ENCODE assay signal across 9 cellular contexts in the genomic region with DNA sequence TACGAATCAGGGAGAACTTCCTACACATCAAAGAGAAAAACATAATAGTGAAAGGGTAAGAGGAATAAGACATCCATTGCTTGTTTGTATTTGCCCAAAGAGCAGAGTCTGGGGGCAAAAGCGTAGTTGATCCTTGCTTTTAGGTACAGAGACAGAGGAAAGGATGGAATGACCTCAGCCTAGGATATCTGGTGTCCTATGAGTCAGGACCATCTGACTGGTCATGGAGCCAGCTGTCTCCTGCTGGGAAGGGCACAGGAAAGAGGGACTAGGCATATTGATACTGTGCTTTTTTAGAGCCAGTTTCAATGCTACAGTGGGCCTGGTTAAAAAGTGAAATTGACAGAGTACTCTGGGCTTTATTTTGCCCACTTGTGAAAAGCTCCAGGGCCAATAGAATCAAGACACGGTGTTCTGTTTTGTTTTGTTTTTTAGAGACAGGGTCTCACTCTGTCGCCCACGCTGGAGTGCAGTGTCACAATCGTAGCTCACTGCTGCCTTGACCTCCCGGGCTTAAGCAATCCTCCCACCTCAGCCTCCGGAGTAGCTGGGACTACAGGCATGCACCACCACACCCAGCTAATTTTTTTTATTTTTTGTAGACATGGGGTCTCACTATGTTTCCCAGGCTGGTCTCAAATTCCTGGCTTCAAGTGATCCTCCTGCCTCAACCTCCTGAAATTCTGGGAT. TPM values are rescaled to one million over a fixed set of nuclear protein-coding genes. Genes with fewer than 3 reads are reported as not detected.
DNase-seq lines count a peak whose midpoint lies in the region; ATAC-seq and TF ChIP-seq lines count a peak whose summit lies in the region.
"Had no signal": no experiment of that assay in that cellular context is flagged by ENCODE, and none has a peak within 500 bp of the region (broad histone marks: within the 10 kb centered on the region; RNA-seq: fewer than 3 reads in every experiment).

No MANE protein-coding gene starts in this region.

- H3K27ac ChIP-seq in uterus, result peak overlapping the region; percentile 98 to 99

- H3K4me1 Mint-ChIP-seq in activated naive CD4-positive, alpha-beta T cell treated with anti-CD3 and anti-CD28 coated beads, Interleukin-2, amount 10 ng/mL, durations not matched to agents 7 days and 5 days, result peaks cover 82% of the 10 kb centered on the region
- peaks cover 61% of the 10 kb centered on the region for H3K4me1 Mint-ChIP-seq in brain

- H3K9me3 ChIP-seq in uterus, result no peaks in the 10 kb centered on the region

- no peaks in the 10 kb centered on the region for H3K27me3 ChIP-seq in uterus

- H3K36me3 ChIP-seq in uterus, result no peaks in the 10 kb centered on the region

- TF ChIP-seq CTCF in brain (conservative IDR thresholded peaks at IDR 0.05), result no peak
- TF ChIP-seq CTCF in uterus (IDR thresholded peaks at IDR 0.05), result no peak

- no peaks in the 10 kb centered on the region for H3K9me3 Mint-ChIP-seq in activated naive CD4-positive, alpha-beta T cell treated with anti-CD3 and anti-CD28 coated beads, Interleukin-2, amount 10 ng/mL, durations not matched to agents 7 days and 5 days
- H3K9me3 Mint-ChIP-seq in activated naive CD4-positive, alpha-beta T cell treated with anti-CD3 and anti-CD28 coated beads, Interleukin-2, amount 50 U/mL, for 72 hours, result no peaks in the 10 kb centered on the region
- peaks cover 0 to 3% (median 0%) of the 10 kb centered on the region in 5 experiments for H3K9me3 Mint-ChIP-seq in brain

- peaks cover 11% of the 10 kb centered on the region for H3K27me3 Mint-ChIP-seq in activated naive CD4-positive, alpha-beta T cell treated with anti-CD3 and anti-CD28 coated beads, Interleukin-2, amount 10 ng/mL, durations not matched to agents 7 days and 5 days
- H3K27me3 Mint-ChIP-seq in brain, result peaks cover 8% of the 10 kb centered on the region

- peaks cover 0 to 6% of the 10 kb centered on the region in 2 donors for H3K4me1 ChIP-seq in uterus

- no peak for DNase-seq in activated naive CD4-positive, alpha-beta T cell treated with anti-CD3 and anti-CD28 coated beads, Interleukin-2, amount 10 ng/mL, durations not matched to agents 7 days and 5 days
- no peak for DNase-seq in activated naive CD4-positive, alpha-beta T cell treated with anti-CD3 and anti-CD28 coated beads, Interleukin-2, amount 50 U/mL, for 72 hours (ENCODE audit: low spot score in 2 of 2)
- DNase-seq in lung microvascular endothelial cell (ENCODE audit: low read depth in 2 of 2) (peak; percentile 89), uterus (peak in 1 of 2 donors; percentile 63), NCI-H82 (lab: John Stamatoyannopoulos, UW) (no peak)
- DNase-seq in stimulated activated CD4-positive, alpha-beta T cell treated with anti-CD3 and anti-CD28 coated beads, Interleukin-1b, Interleukin-23, amount 100 ng/mL, for 48 hours, result no peak
- DNase-seq: anterior cingulate cortex had no signal

- H3K27ac Mint-ChIP-seq in activated naive CD4-positive, alpha-beta T cell treated with anti-CD3 and anti-CD28 coated beads, Interleukin-2, amount 10 ng/mL, durations not matched to agents 7 days and 5 days, result no peak overlapping the region
- H3K27ac Mint-ChIP-seq in activated naive CD4-positive, alpha-beta T cell treated with anti-CD3 and anti-CD28 coated beads, Interleukin-2, amount 50 U/mL, for 72 hours, result no peak overlapping the region
- peak overlapping the region; percentile 10 to 92 (median 80) for H3K27ac Mint-ChIP-seq in brain

- peaks cover 71% of the 10 kb centered on the region for H3K36me3 Mint-ChIP-seq in activated naive CD4-positive, alpha-beta T cell treated with anti-CD3 and anti-CD28 coated beads, Interleukin-2, amount 10 ng/mL, durations not matched to agents 7 days and 5 days
- peaks cover 8 to 17% of the 10 kb centered on the region in 2 donors for H3K36me3 Mint-ChIP-seq in activated naive CD4-positive, alpha-beta T cell treated with anti-CD3 and anti-CD28 coated beads, Interleukin-2, amount 50 U/mL, for 72 hours
- peaks cover 69% of the 10 kb centered on the region for H3K36me3 Mint-ChIP-seq in brain

- no peak for ATAC-seq in activated naive CD4-positive, alpha-beta T cell treated with anti-CD3 and anti-CD28 coated beads, Interleukin-2, amount 50 U/mL, for 72 hours
- ATAC-seq in GM19452 (IDR thresholded peaks at IDR 0.05; ENCODE audit: unreplicated experiment), result no peak

- intact Hi-C loops in uterus (cut with DNase I; ENCODE audit: low total_unique reads), result no loop called here

- H3K4me3 Mint-ChIP-seq in activated naive CD4-positive, alpha-beta T cell treated with anti-CD3 and anti-CD28 coated beads, Interleukin-2, amount 10 ng/mL, durations not matched to agents 7 days and 5 days, result peak overlapping the region; percentile 46
- peak overlapping the region; percentile 65 to 97 (median 81) for H3K4me3 Mint-ChIP-seq in brain

- CTCF ChIA-PET in activated naive CD4-positive, alpha-beta T cell treated with anti-CD3 and anti-CD28 coated beads, Interleukin-2, amount 10 ng/mL, durations not matched to agents 7 days and 5 days (lab: Charles Lee), result interaction anchor here (0.7 to 2.5 kb wide), 5 partner anchors 12 to 253 kb away, joined by 3 to 10 read pairs (median 4); a partner anchor contains a TSS

- H3K4me3 ChIP-seq in uterus, result peak overlapping the region in 1 of 2 donors; percentile 6

- TF ChIP-seq POLR2A in uterus (IDR thresholded peaks at IDR 0.05), result no peak

RNA-seq across cellular contexts. Expression of a gene that starts 3.2 kb away (rescaled TPM):
- total RNA-seq in activated naive CD4-positive, alpha-beta T cell treated with anti-CD3 and anti-CD28 coated beads, Interleukin-2, amount 50 U/mL, for 72 hours, result 10 to 100 TPM in 1 of 2 donors, 1 to 10 TPM in 1; 6.7 to 14.7 TPM
- polyA plus RNA-seq in brain (ENCODE audit: insufficient read depth, low read depth, low replicate concordance), result 84.5 TPM
- 39.0 and 57.5 TPM in 2 replicates for total RNA-seq in lung microvascular endothelial cell
- total RNA-seq in uterus, result 10 to 100 TPM; 18.4 to 95.6 (median 36.2) TPM

Comparison
In these comparisons a context has a peak if more than half of its experiments do, and no peak if none do; other contexts are left out.
1. DNase-seq: peak in lung microvascular endothelial cell (2 of 2); none in activated naive CD4-positive, alpha-beta T cell treated with anti-CD3 and anti-CD28 coated beads, Interleukin-2, amount 10 ng/mL, durations not matched to agents 7 days and 5 days (single experiment), activated naive CD4-positive, alpha-beta T cell treated with anti-CD3 and anti-CD28 coated beads, Interleukin-2, amount 50 U/mL, for 72 hours (0 of 2), NCI-H82 (single experiment) and stimulated activated CD4-positive, alpha-beta T cell treated with anti-CD3 and anti-CD28 coated beads, Interleukin-1b, Interleukin-23, amount 100 ng/mL, for 48 hours (single experiment).
2. H3K27ac Mint-ChIP-seq: peak in brain (5 of 5); none in activated naive CD4-positive, alpha-beta T cell treated with anti-CD3 and anti-CD28 coated beads, Interleukin-2, amount 10 ng/mL, durations not matched to agents 7 days and 5 days (single experiment) and activated naive CD4-positive, alpha-beta T cell treated with anti-CD3 and anti-CD28 coated beads, Interleukin-2, amount 50 U/mL, for 72 hours (0 of 2).